ENCODE assay signal across 19 cellular contexts in the genomic region with DNA sequence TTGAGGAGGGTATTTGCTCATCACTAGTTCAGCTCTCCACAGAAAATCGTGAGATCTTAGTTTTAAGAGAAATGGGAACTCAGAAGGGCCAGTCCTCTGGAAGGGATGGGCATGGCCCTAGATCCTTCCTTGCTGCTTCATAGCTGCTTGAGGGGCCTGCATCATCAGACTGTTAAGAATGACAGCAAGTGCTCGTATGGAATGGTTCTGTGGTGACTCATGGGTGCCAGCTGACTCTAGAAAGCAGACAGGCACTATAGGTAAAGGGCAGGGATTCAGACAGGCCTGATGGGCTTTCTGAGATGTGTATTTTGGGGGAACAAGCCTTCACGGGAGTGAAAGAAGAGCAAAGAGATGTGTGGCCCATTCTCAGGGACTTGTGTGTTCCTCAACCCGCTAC.
DNase-seq lines count a peak whose midpoint lies in the region; ATAC-seq, FAIRE-seq and TF ChIP-seq lines count a peak whose summit lies in the region.
"Had no signal": no experiment of that assay in that cellular context is flagged by ENCODE, and none has a peak within 500 bp of the region (broad histone marks: within the 10 kb centered on the region; RNA-seq: fewer than 3 reads in every experiment).

No MANE protein-coding gene starts in this region.

- intact Hi-C loops in activated CD4-positive, alpha-beta T cell treated with anti-CD3 and anti-CD28 coated beads for 36 hours (cut with DNase I, micrococcal nuclease) = no loop called here
- intact Hi-C loops in esophagus muscularis mucosa (cut with DNase I) = no loop called here

- no peaks in the 10 kb centered on the region for H3K27me3 Mint-ChIP-seq in activated CD4-positive, alpha-beta T cell treated with anti-CD3 and anti-CD28 coated beads for 36 hours
- H3K27me3 Mint-ChIP-seq: naive thymus-derived CD8-positive, alpha-beta T cell had no signal

- H3K36me3 ChIP-seq in esophagus muscularis mucosa = no peaks in the 10 kb centered on the region

- H3K4me3 Mint-ChIP-seq in activated CD4-positive, alpha-beta T cell treated with anti-CD3 and anti-CD28 coated beads for 36 hours = no peak overlapping the region
- no peak overlapping the region for H3K4me3 Mint-ChIP-seq in stimulated activated effector memory CD8-positive, alpha-beta T cell treated with anti-CD3 and anti-CD28 coated beads, Interleukin-12 subunit alpha, Interleukin-12 subunit beta, amount 100 ng/mL, for 72 hours
- H3K4me3 Mint-ChIP-seq: activated CD8-positive, alpha-beta T cell treated with anti-CD3 and anti-CD28 coated beads, Interleukin-2, amount 10 ng/mL, durations not matched to agents 7 days and 5 days; CD8-positive, alpha-beta memory T cell; naive thymus-derived CD8-positive, alpha-beta T cell had no signal

- no peak for TF ChIP-seq CTCF in esophagus muscularis mucosa (IDR thresholded peaks at IDR 0.05)

- H3K9me3 ChIP-seq in esophagus muscularis mucosa = no peaks in the 10 kb centered on the region

- 83% methylated on average over 4 of the region's 4 CpGs for WGBS in esophagus muscularis mucosa

- H3K9me3 Mint-ChIP-seq in activated CD4-positive, alpha-beta T cell treated with anti-CD3 and anti-CD28 coated beads for 36 hours (ENCODE audit: low read depth) = peaks cover 5% of the 10 kb centered on the region
- H3K9me3 Mint-ChIP-seq in stimulated activated effector memory CD8-positive, alpha-beta T cell treated with anti-CD3 and anti-CD28 coated beads, Interleukin-12 subunit alpha, Interleukin-12 subunit beta, amount 100 ng/mL, for 72 hours = no peaks in the 10 kb centered on the region
- H3K9me3 Mint-ChIP-seq: CD8-positive, alpha-beta memory T cell; naive thymus-derived CD8-positive, alpha-beta T cell had no signal

- DNase-seq in activated CD4-positive, alpha-beta T cell treated with anti-CD3 and anti-CD28 coated beads for 36 hours = no peak
- no peak for DNase-seq in activated CD4-positive, alpha-beta T cell treated with anti-CD3 and anti-CD28 coated beads, Interleukin-2, amount 50 U/mL, for 48 hours
- peak; percentile 49 for DNase-seq in RPMI7951 (ENCODE audit: low read depth)
- peak; percentile 74 for DNase-seq in esophagus muscularis mucosa (ENCODE audit: extremely low spot score)
- DNase-seq in stimulated activated effector memory CD8-positive, alpha-beta T cell treated with anti-CD3 and anti-CD28 coated beads, Interleukin-12 subunit alpha, Interleukin-12 subunit beta, amount 100 ng/mL, for 72 hours (ENCODE audit: low spot score in 2 of 2) = peak in 1 of 2 donors; percentile 38
- DNase-seq in midbrain (lab: John Stamatoyannopoulos, UW) = no peak
- DNase-seq in GM12892 (ENCODE audit: insufficient read length) = no peak
- no peak for DNase-seq in H4 (ENCODE audit: low spot score)
- DNase-seq: activated CD8-positive, alpha-beta T cell treated with anti-CD3 and anti-CD28 coated beads, Interleukin-2, amount 10 ng/mL, durations not matched to agents 7 days and 5 days; activated effector memory CD4-positive, alpha-beta T cell treated with anti-CD3 and anti-CD28 coated beads, Interleukin-2, amount 50 U/mL, for 16 hours; CD8-positive, alpha-beta memory T cell; dermis blood vessel endothelial cell; GDM1; left ventricle myocardium superior; naive thymus-derived CD8-positive, alpha-beta T cell; NCI-H1092; stimulated activated CD4-positive, alpha-beta T cell treated with anti-CD3 and anti-CD28 coated beads, Interleukin-1b, Interleukin-23, amount 100 ng/mL, for 48 hours had no signal

- peak; percentile 23 for ATAC-seq in activated CD4-positive, alpha-beta T cell treated with anti-CD3 and anti-CD28 coated beads for 36 hours
- ATAC-seq in stimulated activated effector memory CD8-positive, alpha-beta T cell treated with anti-CD3 and anti-CD28 coated beads, Interleukin-12 subunit alpha, Interleukin-12 subunit beta, amount 100 ng/mL, for 72 hours = peak; percentile 19
- ATAC-seq: activated CD8-positive, alpha-beta T cell treated with anti-CD3 and anti-CD28 coated beads, Interleukin-2, amount 10 ng/mL, durations not matched to agents 7 days and 5 days; left ventricle myocardium superior; naive thymus-derived CD8-positive, alpha-beta T cell had no signal

- no peak overlapping the region for H3K4me3 ChIP-seq in esophagus muscularis mucosa
- H3K4me3 ChIP-seq: hepatocyte, SK-N-MC had no signal

- POLR2A ChIA-PET in activated CD4-positive, alpha-beta T cell treated with anti-CD3 and anti-CD28 coated beads for 36 hours (lab: Charles Lee) = no interaction called here

- peaks cover 0 to 5% (median 0%) of the 10 kb centered on the region in 4 donors for H3K4me1 ChIP-seq in esophagus muscularis mucosa

- TF ChIP-seq EP300 in esophagus muscularis mucosa (IDR thresholded peaks at IDR 0.05) = no peak

- H3K36me3 Mint-ChIP-seq in activated CD4-positive, alpha-beta T cell treated with anti-CD3 and anti-CD28 coated beads for 36 hours (ENCODE audit: low read depth) = no peaks in the 10 kb centered on the region
- H3K36me3 Mint-ChIP-seq in stimulated activated effector memory CD8-positive, alpha-beta T cell treated with anti-CD3 and anti-CD28 coated beads, Interleukin-12 subunit alpha, Interleukin-12 subunit beta, amount 100 ng/mL, for 72 hours = no peaks in the 10 kb centered on the region
- H3K36me3 Mint-ChIP-seq: CD8-positive, alpha-beta memory T cell; naive thymus-derived CD8-positive, alpha-beta T cell had no signal

- peaks cover 12% of the 10 kb centered on the region for H3K4me1 Mint-ChIP-seq in activated CD4-positive, alpha-beta T cell treated with anti-CD3 and anti-CD28 coated beads for 36 hours
- peaks cover 5% of the 10 kb centered on the region for H3K4me1 Mint-ChIP-seq in stimulated activated effector memory CD8-positive, alpha-beta T cell treated with anti-CD3 and anti-CD28 coated beads, Interleukin-12 subunit alpha, Interleukin-12 subunit beta, amount 100 ng/mL, for 72 hours
- H3K4me1 Mint-ChIP-seq: CD8-positive, alpha-beta memory T cell had no signal

- CTCF ChIA-PET in activated CD4-positive, alpha-beta T cell treated with anti-CD3 and anti-CD28 coated beads for 36 hours (lab: Charles Lee) = interaction anchor here (1.4 kb wide), 1 partner anchor 79 kb away, joined by 3 read pairs; no protein-coding TSS in a partner anchor

- no peak overlapping the region for H3K27ac ChIP-seq in esophagus muscularis mucosa (replicated peaks in 1 of 4)
- H3K27ac ChIP-seq: hepatocyte, SK-N-MC had no signal

- no peak for FAIRE-seq in GM12892 (lab: Jason Lieb, UNC)

- no peak for TF ChIP-seq POLR2A in esophagus muscularis mucosa (IDR thresholded peaks at IDR 0.05; ENCODE audit: low read depth)
- no peak for TF ChIP-seq POLR2A in GM12892 (IDR thresholded peaks at IDR 0.05; ENCODE audit: low read depth, low read length)

- H3K27ac Mint-ChIP-seq in activated CD4-positive, alpha-beta T cell treated with anti-CD3 and anti-CD28 coated beads for 36 hours = no peak overlapping the region
- no peak overlapping the region for H3K27ac Mint-ChIP-seq in stimulated activated effector memory CD8-positive, alpha-beta T cell treated with anti-CD3 and anti-CD28 coated beads, Interleukin-12 subunit alpha, Interleukin-12 subunit beta, amount 100 ng/mL, for 72 hours
- H3K27ac Mint-ChIP-seq: activated CD8-positive, alpha-beta T cell treated with anti-CD3 and anti-CD28 coated beads, Interleukin-2, amount 10 ng/mL, durations not matched to agents 7 days and 5 days had no signal

- H3K27me3 ChIP-seq in esophagus muscularis mucosa = no peaks in the 10 kb centered on the region
- H3K27me3 ChIP-seq: hepatocyte had no signal

Comparison
In these comparisons a context has a peak if more than half of its experiments do, and no peak if none do; other contexts are left out.
1. DNase-seq: peak in RPMI7951 (single experiment) and esophagus muscularis mucosa (single experiment); none in activated CD4-positive, alpha-beta T cell treated with anti-CD3 and anti-CD28 coated beads for 36 hours (single experiment), activated CD4-positive, alpha-beta T cell treated with anti-CD3 and anti-CD28 coated beads, Interleukin-2, amount 50 U/mL, for 48 hours (0 of 2), midbrain (single experiment), GM12892 (single experiment) and H4 (single experiment).